In genomic region chr5:108084105-108084504, GRCh38 we compare ENCODE assay signal across 23 cellular contexts.
DNase-seq lines count a peak whose midpoint lies in the region; TF ChIP-seq lines count a peak whose summit lies in the region.
"Had no signal": no experiment of that assay in that cellular context is flagged by ENCODE, and none has a peak within 500 bp of the region (broad histone marks: within the 10 kb centered on the region; RNA-seq: fewer than 3 reads in every experiment).

No MANE protein-coding gene starts in this region.

- H3K27ac Mint-ChIP-seq in CD14-positive monocyte, result no peak overlapping the region
- H3K27ac Mint-ChIP-seq: natural killer cell treated with Interleukin-12 subunit alpha and Interleukin-12 subunit beta and Interleukin-15 and Interleukin-18, amount 100 ng/mL, for 72 hours; T-cell had no signal

- in situ Hi-C loops in astrocyte of the spinal cord (cut with HindIII; ENCODE audit: low sequenced_read_pairs), result no loop called here

- intact Hi-C loops in CD14-positive monocyte (cut with micrococcal nuclease), result no loop called here

- DNase-seq in DMS 273 (lab: John Stamatoyannopoulos, UW; ENCODE audit: unreplicated experiment) (peak; percentile 29), DMS 273 treated with DMSO at 0.1 percent for 48 hours (lab: John Stamatoyannopoulos, UW) (no peak), astrocyte of the spinal cord (ENCODE audit: low read depth, low spot score) (peak; percentile 46), fibroblast of pulmonary artery (ENCODE audit: low read depth) (peak; percentile 11), renal cortical epithelial cell (ENCODE audit: low read depth) (peak; percentile 84), KG1 (lab: John Stamatoyannopoulos, UW) (no peak), CD14-positive monocyte (ENCODE audit: low spot score) (no peak), EL (no peak)
- DNase-seq: 8988T; activated CD4-positive, alpha-beta T cell treated with anti-CD3 and anti-CD28 coated beads, Interleukin-2, amount 50 U/mL, for 1 hour; activated CD8-positive, alpha-beta memory T cell treated with anti-CD3 and anti-CD28 coated beads, Interleukin-2, amount 50 U/mL, for 4 hours; activated effector memory CD4-positive, alpha-beta T cell treated with anti-CD3 and anti-CD28 coated beads, Interleukin-2, amount 50 U/mL, for 16 hours; effector memory CD4-positive, alpha-beta T cell; kidney glomerular epithelial cell; NCI-H1930; psoas muscle; stimulated activated CD4-positive, alpha-beta T cell treated with anti-CD3 and anti-CD28 coated beads, Interleukin-4, amount 100 ng/mL, for 24 hours; T-cell; upper lobe of left lung had no signal

- no peaks in the 10 kb centered on the region for H3K4me1 Mint-ChIP-seq in CD14-positive monocyte
- H3K4me1 Mint-ChIP-seq: T-cell had no signal

- H3K36me3 Mint-ChIP-seq in CD14-positive monocyte, result peaks cover 3% of the 10 kb centered on the region in 2 donors
- H3K36me3 Mint-ChIP-seq: natural killer cell treated with Interleukin-12 subunit alpha and Interleukin-12 subunit beta and Interleukin-15 and Interleukin-18, amount 100 ng/mL, for 72 hours had no signal

- peaks cover 0 to 4% (median 1%) of the 10 kb centered on the region in 7 donors for H3K9me3 Mint-ChIP-seq in CD14-positive monocyte
- H3K9me3 Mint-ChIP-seq: natural killer cell treated with Interleukin-12 subunit alpha and Interleukin-12 subunit beta and Interleukin-15 and Interleukin-18, amount 100 ng/mL, for 72 hours had no signal

- H3K4me3 Mint-ChIP-seq in CD14-positive monocyte, result no peak overlapping the region
- H3K4me3 Mint-ChIP-seq: natural killer cell treated with Interleukin-12 subunit alpha and Interleukin-12 subunit beta and Interleukin-15 and Interleukin-18, amount 100 ng/mL, for 72 hours; T-cell had no signal

- H3K4me3 ChIP-seq in astrocyte of the spinal cord (ENCODE audit: low read depth, low read length), result no peak overlapping the region
- H3K4me3 ChIP-seq in fibroblast of pulmonary artery (replicated peaks; ENCODE audit: low read depth, low read length), result no peak overlapping the region
- H3K4me3 ChIP-seq: adrenal gland, HAP-1, hepatocyte, psoas muscle, upper lobe of left lung had no signal

- TF ChIP-seq CTCF in astrocyte of the spinal cord (IDR thresholded peaks at IDR 0.05; ENCODE audit: low read depth, low read length) (no peak), fibroblast of pulmonary artery (IDR thresholded peaks at IDR 0.05; ENCODE audit: low read length, missing control alignments) (no peak), CD14-positive monocyte (IDR thresholded peaks at IDR 0.05) (no peak)

- H3K27me3 Mint-ChIP-seq in CD14-positive monocyte (ENCODE audit: low read depth in 3 of 3), result peaks cover 0 to 2% (median 0%) of the 10 kb centered on the region in 3 donors
- H3K27me3 Mint-ChIP-seq: natural killer cell treated with Interleukin-12 subunit alpha and Interleukin-12 subunit beta and Interleukin-15 and Interleukin-18, amount 100 ng/mL, for 72 hours; T-cell had no signal

Comparison
In these comparisons a context has a peak if more than half of its experiments do, and no peak if none do; other contexts are left out.
1. DNase-seq: peak in DMS 273 (single experiment), astrocyte of the spinal cord (single experiment), fibroblast of pulmonary artery (single experiment) and renal cortical epithelial cell (single experiment); none in DMS 273 treated with DMSO at 0.1 percent for 48 hours (single experiment), KG1 (single experiment), CD14-positive monocyte (single experiment) and EL (single experiment).